In genomic region chr4:36322921-36323354, GRCh38 we compare ENCODE assay signal across 9 cellular contexts.
DNase-seq lines count a peak whose midpoint lies in the region; ATAC-seq lines count a peak whose summit lies in the region.
"Had no signal": no experiment of that assay in that cellular context is flagged by ENCODE, and none has a peak within 500 bp of the region (broad histone marks: within the 10 kb centered on the region; RNA-seq: fewer than 3 reads in every experiment).

No MANE protein-coding gene starts in this region.

- peak; percentile 27 for ATAC-seq in HG02870 (IDR thresholded peaks at IDR 0.05; ENCODE audit: unreplicated experiment)
- no peak for ATAC-seq in HG03571 (IDR thresholded peaks at IDR 0.05; ENCODE audit: unreplicated experiment)

- DNase-seq in SIG-M5 treated with dmso at 0.1 percent for 504 hours (lab: John Stamatoyannopoulos, UW; ENCODE audit: unreplicated experiment) (peak; percentile 11), SIG-M5 (lab: John Stamatoyannopoulos, UW) (no peak), activated T-cell treated with anti-CD3 and anti-CD28 coated beads for 4 hours (peak; percentile 11), iPS-NIHi7 (ENCODE audit: extremely low spot score) (no peak), NCI-H1417 treated with DMSO at 0.1 percent for 48 hours (lab: John Stamatoyannopoulos, UW) (no peak)
- DNase-seq in stimulated activated CD4-positive, alpha-beta T cell treated with anti-CD3 and anti-CD28 coated beads, Interleukin-2, amount 100 ng/mL, for 24 hours = peak; percentile 8 to 37
- DNase-seq: mesendoderm had no signal

Comparison
In these comparisons a context has a peak if more than half of its experiments do, and no peak if none do; other contexts are left out.
1. DNase-seq: peak in SIG-M5 treated with dmso at 0.1 percent for 504 hours (single experiment), activated T-cell treated with anti-CD3 and anti-CD28 coated beads for 4 hours (single experiment) and stimulated activated CD4-positive, alpha-beta T cell treated with anti-CD3 and anti-CD28 coated beads, Interleukin-2, amount 100 ng/mL, for 24 hours (2 of 2); none in SIG-M5 (single experiment), iPS-NIHi7 (single experiment) and NCI-H1417 treated with DMSO at 0.1 percent for 48 hours (single experiment).